8 cellular contexts compared by ENCODE assay signal in the genomic region with DNA sequence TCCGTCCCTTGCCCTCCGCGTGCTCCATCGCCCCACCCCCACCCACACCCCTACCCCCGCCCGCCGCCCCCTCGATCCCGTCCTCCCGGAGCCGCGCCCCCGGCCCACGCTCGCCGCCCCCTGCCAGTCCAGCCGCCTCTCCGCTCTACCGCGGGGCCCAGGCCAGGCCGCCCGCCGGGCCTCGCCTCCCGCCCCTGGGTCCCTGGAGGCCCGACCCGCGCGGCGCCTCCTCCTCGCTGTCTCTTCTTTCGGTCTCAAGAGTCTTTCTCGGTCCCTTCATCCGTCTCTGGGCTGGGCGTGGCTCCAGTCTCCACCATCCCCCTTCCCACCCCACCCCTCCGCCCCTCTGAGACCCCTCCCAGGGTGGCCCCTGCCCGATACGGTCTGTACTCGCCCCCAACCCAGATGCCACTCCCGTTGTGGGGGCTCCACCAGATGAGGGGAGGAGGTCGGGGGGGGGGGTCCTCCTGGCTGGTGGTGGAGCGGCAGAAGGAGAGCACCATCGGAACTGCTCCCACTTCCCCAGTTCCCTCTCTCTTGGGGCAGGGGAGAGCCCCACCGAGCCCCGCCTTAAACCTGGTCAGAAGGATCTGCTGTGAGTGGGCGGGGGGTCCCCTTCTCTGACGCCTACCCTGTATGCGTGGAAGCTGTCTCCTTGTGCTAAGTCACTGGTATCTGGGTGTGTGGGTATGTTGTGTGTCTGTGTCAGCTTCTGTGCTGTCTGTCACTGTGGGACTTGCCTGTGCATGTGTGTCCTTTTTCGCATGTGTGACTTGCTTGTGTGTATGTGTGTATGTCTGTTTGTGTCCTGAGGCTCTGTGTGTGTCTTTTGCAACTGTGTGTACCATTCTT. TPM values are rescaled to one million over a fixed set of nuclear protein-coding genes. Genes with fewer than 3 reads are reported as not detected.
DNase-seq lines count a peak whose midpoint lies in the region; ATAC-seq and TF ChIP-seq lines count a peak whose summit lies in the region.

No MANE protein-coding gene starts in this region.

- 5% methylated on average over 45 of the region's 49 CpGs for WGBS in ectodermal cell, 2 experiments

- no peak for DNase-seq in GM12864 (ENCODE audit: low read depth)
- DNase-seq in HL-60 (ENCODE audit: low read depth in 1 of 2, low spot score in 1 of 2) = peak in 1 of 2 experiments; percentile 65
- DNase-seq in mucosa of descending colon = peak in 2 of 3 donors; percentile 69 to 76
- DNase-seq in substantia nigra (lab: John Stamatoyannopoulos, UW) = peak in 5 of 49 donors; percentile 15 to 35 (median 30)
- no peak for DNase-seq in SHP77 treated with DMSO at 0.1 percent for 48 hours (lab: John Stamatoyannopoulos, UW)
- no peak for DNase-seq in occipital lobe (lab: John Stamatoyannopoulos, UW)

- intact Hi-C loops in mucosa of descending colon (cut with DNase I, micrococcal nuclease) = no loop called here

- H3K36me3 ChIP-seq in ectodermal cell (ENCODE audit: control insufficient read depth, insufficient read depth, low read length) (no peaks in the 10 kb centered on the region), mucosa of descending colon (ENCODE audit: low read depth) (no peaks in the 10 kb centered on the region)

- H3K27me3 ChIP-seq in HL-60 (ENCODE audit: insufficient read depth, poor library complexity, severe bottlenecking) = no peaks in the 10 kb centered on the region
- H3K27me3 ChIP-seq in ectodermal cell (ENCODE audit: control insufficient read depth, insufficient read depth, low read length, poor library complexity, severe bottlenecking) = peaks cover 18% of the 10 kb centered on the region

- H3K27ac ChIP-seq in HL-60 (replicated peaks) = peak overlapping the region; percentile 96
- H3K27ac ChIP-seq in ectodermal cell (ENCODE audit: insufficient read depth, low read depth, low read length, poor library complexity, severe bottlenecking) = no peak overlapping the region
- H3K27ac ChIP-seq in substantia nigra (ENCODE audit: low read depth, low read length, poor library complexity, severe bottlenecking) = peak overlapping the region; percentile 42

- H3K9me3 ChIP-seq in ectodermal cell (ENCODE audit: control insufficient read depth, low read length) = no peaks in the 10 kb centered on the region
- no peaks in the 10 kb centered on the region for H3K9me3 ChIP-seq in mucosa of descending colon

- TF ChIP-seq CTCF in GM12864 (IDR thresholded peaks at IDR 0.05; ENCODE audit: low read depth, low read length, missing control alignments) = no peak
- no peak for TF ChIP-seq CTCF in HL-60 (IDR thresholded peaks at IDR 0.05; ENCODE audit: insufficient read depth, low read length)
- TF ChIP-seq CTCF in mucosa of descending colon (IDR thresholded peaks at IDR 0.05) = no peak

- H3K4me1 ChIP-seq in ectodermal cell (ENCODE audit: control insufficient read depth, insufficient read depth, low read length) (peaks cover 32% of the 10 kb centered on the region), mucosa of descending colon (ENCODE audit: low read depth) (peaks cover 45% of the 10 kb centered on the region)

- H3K4me3 ChIP-seq in GM12864 (ENCODE audit: low read depth, low read length) = peak overlapping the region; percentile 65
- peak overlapping the region; percentile 82 for H3K4me3 ChIP-seq in HL-60 (replicated peaks; ENCODE audit: insufficient read depth, low read length)
- peak overlapping the region; percentile 78 for H3K4me3 ChIP-seq in ectodermal cell (ENCODE audit: insufficient read depth, low read depth, low read length)
- peak overlapping the region; percentile 87 for H3K4me3 ChIP-seq in mucosa of descending colon

- ATAC-seq in activated CD4-positive, CD25-positive, alpha-beta regulatory T cell treated with anti-CD3 and anti-CD28 coated beads, Interleukin-2, amount 50 U/mL, for 24 hours = peak; percentile 39 to 44
- no peak for ATAC-seq in mucosa of descending colon

RNA-seq across cellular contexts. Expression of a gene that starts 1.0 kb away (rescaled TPM):
- polyA plus RNA-seq in ectodermal cell (2013, experiment 1 of 4) = 17.3 TPM
- polyA plus RNA-seq in ectodermal cell (2013, experiment 2 of 4) = 16.2 TPM
- polyA plus RNA-seq in ectodermal cell (2013, experiment 3 of 4) = 13.9 TPM
- 14.6 TPM for polyA plus RNA-seq in ectodermal cell (2013, experiment 4 of 4)
- total RNA-seq in mucosa of descending colon = 10 to 100 TPM; 46.8 to 87.9 (median 83.4) TPM
- total RNA-seq in occipital lobe = 0.94 TPM

RNA-seq across cellular contexts. Expression of a gene that starts 31.8 kb away (rescaled TPM):
- 28.5 TPM for polyA plus RNA-seq in ectodermal cell (2013, experiment 1 of 4)
- 28.9 TPM for polyA plus RNA-seq in ectodermal cell (2013, experiment 2 of 4)
- polyA plus RNA-seq in ectodermal cell (2013, experiment 3 of 4) = 17.2 TPM
- polyA plus RNA-seq in ectodermal cell (2013, experiment 4 of 4) = 23.1 TPM
- 10 to 100 TPM; 14.7 to 18.7 (median 15.2) TPM for total RNA-seq in mucosa of descending colon
- 8.6 TPM for total RNA-seq in occipital lobe

Comparison
In these comparisons a context has a peak if more than half of its experiments do, and no peak if none do; other contexts are left out.
1. DNase-seq: peak in mucosa of descending colon (2 of 3); none in GM12864 (single experiment), SHP77 treated with DMSO at 0.1 percent for 48 hours (single experiment) and occipital lobe (single experiment).
2. RNA of a gene that starts 1.0 kb away (total RNA-seq): 46.8 to 87.9 TPM in mucosa of descending colon; 0.94 TPM in occipital lobe (single experiment); every median in the first group is over 10 times any median in the second.
3. Peak in every context shown above with its lines, with median percentiles within 50 percentile points of each other: H3K4me3 ChIP-seq.